Comparison of ENCODE assay signal across 1 cellular context in the genomic region with DNA sequence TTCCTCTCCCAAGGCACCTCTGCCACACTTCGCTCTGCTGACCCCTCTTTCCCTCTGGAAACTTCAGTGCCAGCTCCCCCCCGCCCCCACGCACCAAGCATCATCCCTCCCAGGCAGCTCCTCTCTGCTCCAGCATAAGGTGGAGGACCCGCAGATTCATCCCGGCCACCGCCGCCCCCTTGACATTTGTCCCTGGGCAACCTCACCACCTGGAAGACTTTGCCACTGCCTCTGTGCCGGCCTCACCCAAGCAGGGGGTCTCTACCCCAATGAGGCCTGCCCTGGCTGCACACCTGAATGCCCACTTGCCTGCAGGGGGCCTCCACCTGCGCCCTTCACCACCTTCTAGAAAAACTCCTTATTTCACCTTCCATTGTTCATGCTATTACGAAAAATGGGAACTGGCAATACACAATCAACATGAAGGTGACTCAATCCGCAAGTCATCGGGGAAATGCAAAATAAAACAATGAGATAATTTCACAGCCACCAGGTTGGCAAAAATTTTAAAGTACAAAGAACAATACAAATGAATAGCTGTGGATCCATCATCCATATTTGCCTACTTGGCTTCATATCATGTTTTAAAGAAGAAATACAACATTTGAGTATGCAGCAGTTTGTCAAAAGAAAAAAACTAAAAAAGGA.
A peak's percentile ranks its signal among the peaks of the same experiment; 100 is the strongest.
TF ChIP-seq lines count a peak whose summit lies in the region.

No MANE protein-coding gene starts in this region.

TF ChIP-seq in GM12878, 131 proteins besides CTCF, POLR2A, EP300 and RAD21 (continues in another document):
- TF ChIP-seq SPI1 (IDR thresholded peaks at IDR 0.05; ENCODE audit: borderline replicate concordance, insufficient read depth, low read depth, low read length) (peak; percentile 64; the same call in 1 of the 2 replicates), PKNOX1 (IDR thresholded peaks at IDR 0.05) (no peak), EGR1 (IDR thresholded peaks at IDR 0.05; ENCODE audit: borderline replicate concordance in 1 of 2, low read depth in 2 of 2, low read length in 2 of 2) (no peak), YBX1 (IDR thresholded peaks at IDR 0.05) (no peak), RB1 (IDR thresholded peaks at IDR 0.05; ENCODE audit: borderline replicate concordance) (no peak), EZH2 (IDR thresholded peaks at IDR 0.05; ENCODE audit: borderline replicate concordance, control insufficient read depth, low read depth, low read length) (no peak), SUZ12 (IDR thresholded peaks at IDR 0.05; ENCODE audit: unreplicated experiment) (no peak), ATF7 (IDR thresholded peaks at IDR 0.05; ENCODE audit: low read depth) (peak; percentile 56; the same call in 1 of the 2 replicates), NFYA (IDR thresholded peaks at IDR 0.05; ENCODE audit: borderline replicate concordance, low read depth, low read length) (no peak), SMC3 (IDR thresholded peaks at IDR 0.05; ENCODE audit: borderline replicate concordance, low read length) (no peak), WRNIP1 (IDR thresholded peaks at IDR 0.05; ENCODE audit: borderline replicate concordance, low read depth, low read length) (no peak), CREB1 (IDR thresholded peaks at IDR 0.05; ENCODE audit: low read depth) (0 out of 2 replicates have a peak, but pooled peaks have one; percentile 8), MYB (IDR thresholded peaks at IDR 0.05; ENCODE audit: borderline replicate concordance, low read depth, low read length) (no peak), GATAD2B (conservative IDR thresholded peaks at IDR 0.05; ENCODE audit: low read depth) (no peak), MXI1 (IDR thresholded peaks at IDR 0.05; ENCODE audit: low read depth, low read length) (no peak), ZNF24 (IDR thresholded peaks at IDR 0.05) (no peak), RUNX3 (IDR thresholded peaks at IDR 0.05; ENCODE audit: low read length) (peak; percentile 19; the same call in 1 of the 2 replicates), ZNF217 (IDR thresholded peaks at IDR 0.05) (no peak), BACH1 (IDR thresholded peaks at IDR 0.05; ENCODE audit: borderline replicate concordance) (no peak), PAX5 (IDR thresholded peaks at IDR 0.05; ENCODE audit: borderline replicate concordance, low read depth, low read length) (no peak), REST (IDR thresholded peaks at IDR 0.05; ENCODE audit: low read depth, low read length) (no peak), JUNB (IDR thresholded peaks at IDR 0.05) (peak; percentile 90), KDM1A (IDR thresholded peaks at IDR 0.05; ENCODE audit: borderline replicate concordance) (no peak), PML (IDR thresholded peaks at IDR 0.05; ENCODE audit: low read length) (no peak), HCFC1 (IDR thresholded peaks at IDR 0.05; ENCODE audit: low read length) (no peak), IRF4 (IDR thresholded peaks at IDR 0.05; ENCODE audit: low read depth, low read length) (no peak), RELA (IDR thresholded peaks at IDR 0.05; ENCODE audit: borderline replicate concordance, partially characterized antibody) (no peak), RELB (IDR thresholded peaks at IDR 0.05; ENCODE audit: low read depth) (no peak), STAT3 (IDR thresholded peaks at IDR 0.05; ENCODE audit: low read depth, low read length) (no peak), BCLAF1 (IDR thresholded peaks at IDR 0.05) (no peak), SKIL (IDR thresholded peaks at IDR 0.05; ENCODE audit: low read depth, poor library complexity, severe bottlenecking) (no peak)
- TF ChIP-seq, protein P1, sequence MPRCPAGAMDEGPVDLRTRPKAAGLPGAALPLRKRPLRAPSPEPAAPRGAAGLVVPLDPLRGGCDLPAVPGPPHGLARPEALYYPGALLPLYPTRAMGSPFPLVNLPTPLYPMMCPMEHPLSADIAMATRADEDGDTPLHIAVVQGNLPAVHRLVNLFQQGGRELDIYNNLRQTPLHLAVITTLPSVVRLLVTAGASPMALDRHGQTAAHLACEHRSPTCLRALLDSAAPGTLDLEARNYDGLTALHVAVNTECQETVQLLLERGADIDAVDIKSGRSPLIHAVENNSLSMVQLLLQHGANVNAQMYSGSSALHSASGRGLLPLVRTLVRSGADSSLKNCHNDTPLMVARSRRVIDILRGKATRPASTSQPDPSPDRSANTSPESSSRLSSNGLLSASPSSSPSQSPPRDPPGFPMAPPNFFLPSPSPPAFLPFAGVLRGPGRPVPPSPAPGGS (IDR thresholded peaks at IDR 0.05; ENCODE audit: borderline replicate concordance, insufficient read depth, low read depth, low read length, poor library complexity, severe bottlenecking) = no peak
- TF ChIP-seq, protein P2, sequence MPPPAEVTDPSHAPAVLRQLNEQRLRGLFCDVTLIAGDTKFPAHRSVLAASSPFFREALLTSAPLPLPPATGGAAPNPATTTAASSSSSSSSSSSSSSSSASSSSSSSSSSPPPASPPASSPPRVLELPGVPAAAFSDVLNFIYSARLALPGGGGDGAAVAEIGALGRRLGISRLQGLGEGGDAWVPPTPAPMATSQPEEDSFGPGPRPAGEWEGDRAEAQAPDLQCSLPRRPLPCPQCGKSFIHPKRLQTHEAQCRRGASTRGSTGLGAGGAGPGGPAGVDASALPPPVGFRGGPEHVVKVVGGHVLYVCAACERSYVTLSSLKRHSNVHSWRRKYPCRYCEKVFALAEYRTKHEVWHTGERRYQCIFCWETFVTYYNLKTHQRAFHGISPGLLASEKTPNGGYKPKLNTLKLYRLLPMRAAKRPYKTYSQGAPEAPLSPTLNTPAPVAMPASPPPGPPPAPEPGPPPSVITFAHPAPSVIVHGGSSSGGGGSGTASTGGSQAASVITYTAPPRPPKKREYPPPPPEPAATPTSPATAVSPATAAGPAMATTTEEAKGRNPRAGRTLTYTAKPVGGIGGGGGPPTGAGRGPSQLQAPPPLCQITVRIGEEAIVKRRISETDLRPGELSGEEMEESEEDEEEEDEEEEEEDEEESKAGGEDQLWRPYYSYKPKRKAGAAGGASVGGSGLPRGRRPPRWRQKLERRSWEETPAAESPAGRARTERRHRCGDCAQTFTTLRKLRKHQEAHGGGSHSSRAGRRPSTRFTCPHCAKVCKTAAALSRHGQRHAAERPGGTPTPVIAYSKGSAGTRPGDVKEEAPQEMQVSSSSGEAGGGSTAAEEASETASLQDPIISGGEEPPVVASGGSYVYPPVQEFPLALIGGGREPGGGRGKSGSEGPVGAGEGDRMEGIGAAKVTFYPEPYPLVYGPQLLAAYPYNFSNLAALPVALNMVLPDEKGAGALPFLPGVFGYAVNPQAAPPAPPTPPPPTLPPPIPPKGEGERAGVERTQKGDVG (CRISPR knock-in tag; IDR thresholded peaks at IDR 0.05) = no peak
- TF ChIP-seq, protein P3, sequence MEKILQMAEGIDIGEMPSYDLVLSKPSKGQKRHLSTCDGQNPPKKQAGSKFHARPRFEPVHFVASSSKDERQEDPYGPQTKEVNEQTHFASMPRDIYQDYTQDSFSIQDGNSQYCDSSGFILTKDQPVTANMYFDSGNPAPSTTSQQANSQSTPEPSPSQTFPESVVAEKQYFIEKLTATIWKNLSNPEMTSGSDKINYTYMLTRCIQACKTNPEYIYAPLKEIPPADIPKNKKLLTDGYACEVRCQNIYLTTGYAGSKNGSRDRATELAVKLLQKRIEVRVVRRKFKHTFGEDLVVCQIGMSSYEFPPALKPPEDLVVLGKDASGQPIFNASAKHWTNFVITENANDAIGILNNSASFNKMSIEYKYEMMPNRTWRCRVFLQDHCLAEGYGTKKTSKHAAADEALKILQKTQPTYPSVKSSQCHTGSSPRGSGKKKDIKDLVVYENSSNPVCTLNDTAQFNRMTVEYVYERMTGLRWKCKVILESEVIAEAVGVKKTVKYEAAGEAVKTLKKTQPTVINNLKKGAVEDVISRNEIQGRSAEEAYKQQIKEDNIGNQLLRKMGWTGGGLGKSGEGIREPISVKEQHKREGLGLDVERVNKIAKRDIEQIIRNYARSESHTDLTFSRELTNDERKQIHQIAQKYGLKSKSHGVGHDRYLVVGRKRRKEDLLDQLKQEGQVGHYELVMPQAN (conservative IDR thresholded peaks at IDR 0.05) = no peak
- TF ChIP-seq, protein P4, sequence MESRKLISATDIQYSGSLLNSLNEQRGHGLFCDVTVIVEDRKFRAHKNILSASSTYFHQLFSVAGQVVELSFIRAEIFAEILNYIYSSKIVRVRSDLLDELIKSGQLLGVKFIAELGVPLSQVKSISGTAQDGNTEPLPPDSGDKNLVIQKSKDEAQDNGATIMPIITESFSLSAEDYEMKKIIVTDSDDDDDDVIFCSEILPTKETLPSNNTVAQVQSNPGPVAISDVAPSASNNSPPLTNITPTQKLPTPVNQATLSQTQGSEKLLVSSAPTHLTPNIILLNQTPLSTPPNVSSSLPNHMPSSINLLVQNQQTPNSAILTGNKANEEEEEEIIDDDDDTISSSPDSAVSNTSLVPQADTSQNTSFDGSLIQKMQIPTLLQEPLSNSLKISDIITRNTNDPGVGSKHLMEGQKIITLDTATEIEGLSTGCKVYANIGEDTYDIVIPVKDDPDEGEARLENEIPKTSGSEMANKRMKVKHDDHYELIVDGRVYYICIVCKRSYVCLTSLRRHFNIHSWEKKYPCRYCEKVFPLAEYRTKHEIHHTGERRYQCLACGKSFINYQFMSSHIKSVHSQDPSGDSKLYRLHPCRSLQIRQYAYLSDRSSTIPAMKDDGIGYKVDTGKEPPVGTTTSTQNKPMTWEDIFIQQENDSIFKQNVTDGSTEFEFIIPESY (IDR thresholded peaks at IDR 0.05) = no peak
